In genomic region chr18:23253630-23254029, GRCh38 we compare ENCODE assay signal across 26 cellular contexts.
"Had no signal": no experiment of that assay in that cellular context is flagged by ENCODE, and none has a peak within 500 bp of the region (broad histone marks: within the 10 kb centered on the region; RNA-seq: fewer than 3 reads in every experiment).

No MANE protein-coding gene starts in this region.

- H3K4me1 ChIP-seq: pancreas, testis had no signal

- FAIRE-seq: pancreas had no signal

- H3K27ac ChIP-seq: coronary artery, esophagus squamous epithelium, neutrophil, pancreas, testis, tibial artery had no signal

- H3K4me3 ChIP-seq: coronary artery, esophagus squamous epithelium, heart right ventricle, mucosa of descending colon, pancreas, smooth muscle cell, testis, tibial artery had no signal

- H3K36me3 ChIP-seq: neutrophil, pancreas had no signal

- H3K4me2 ChIP-seq: smooth muscle cell had no signal

- H3K9me3 ChIP-seq: esophagus squamous epithelium, mucosa of descending colon, neutrophil, pancreas, testis, tibial artery had no signal

- H3K27me3 ChIP-seq: esophagus squamous epithelium, heart right ventricle, pancreas, testis, tibial artery had no signal

- DNase-seq: dermis blood vessel endothelial cell; effector memory CD4-positive, alpha-beta T cell; erythroblast; esophagus squamous epithelium; foreskin melanocyte; glutamatergic neuron; heart right ventricle; hippocampal formation; immature natural killer cell; islet precursor cell; mesenchymal stem cell; mucosa of descending colon; naive B cell; pancreas; stimulated activated CD4-positive, alpha-beta T cell treated with anti-CD3 and anti-CD28 coated beads, Interleukin-2, amount 100 ng/mL, for 24 hours; stimulated activated CD4-positive, alpha-beta T cell treated with anti-CD3 and anti-CD28 coated beads, Interleukin-4, amount 100 ng/mL, for 24 hours; stimulated activated naive CD8-positive, alpha-beta T cell treated with anti-CD3 and anti-CD28 coated beads, Interleukin-15, Interleukin-2, amounts not matched to agents 100 U/mL and 50 U/mL, for 24 hours; substantia nigra; testis; tibial artery had no signal

- ATAC-seq: heart right ventricle; mucosa of descending colon; natural killer cell treated with Interleukin-12 subunit alpha and Interleukin-12 subunit beta and Interleukin-15 and Interleukin-18, amount 100 ng/mL, for 72 hours; pancreas; sciatic nerve; stimulated activated memory B cell treated with anti-CD40 and anti-IgM and Interleukin-4, amounts not matched to agents 10 μg/mL and 1 μg/mL and 100 μg/mL, for 72 hours; stimulated activated naive CD8-positive, alpha-beta T cell treated with anti-CD3 and anti-CD28 coated beads, Interleukin-15, Interleukin-2, amounts not matched to agents 100 U/mL and 50 U/mL, for 24 hours had no signal
